Comparison of ENCODE assay signal across 9 cellular contexts in the genomic region with DNA sequence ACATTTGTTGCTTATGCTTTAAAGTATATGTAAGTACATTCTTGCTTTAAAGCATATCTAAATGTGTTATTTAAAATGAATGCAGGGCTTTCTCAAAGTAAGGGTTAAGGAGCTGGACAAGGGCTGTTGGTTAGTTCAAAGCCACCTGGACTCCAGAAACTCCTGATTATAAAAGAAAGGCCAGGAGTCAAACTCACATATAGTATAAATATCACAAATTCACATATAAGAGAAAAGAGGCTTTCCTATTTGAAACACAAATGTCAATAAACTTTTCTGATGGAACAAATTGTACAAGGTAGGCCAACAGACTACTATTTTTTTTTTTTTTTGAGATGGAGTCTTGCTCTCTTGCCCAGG.
DNase-seq lines count a peak whose midpoint lies in the region; ATAC-seq and TF ChIP-seq lines count a peak whose summit lies in the region.
"Had no signal": no experiment of that assay in that cellular context is flagged by ENCODE, and none has a peak within 500 bp of the region (broad histone marks: within the 10 kb centered on the region; RNA-seq: fewer than 3 reads in every experiment).

No MANE protein-coding gene starts in this region.

- H3K27me3 Mint-ChIP-seq in T-helper 17 cell (no peaks in the 10 kb centered on the region), naive B cell (no peaks in the 10 kb centered on the region), HFFc6 (ENCODE audit: insufficient read depth) (peaks cover 1% of the 10 kb centered on the region; the same call in 1 of the 2 replicates)

- peaks cover 0 to 3% (median 0%) of the 10 kb centered on the region in 7 donors for H3K9me3 Mint-ChIP-seq in naive B cell
- no peaks in the 10 kb centered on the region for H3K9me3 Mint-ChIP-seq in HFFc6

- peak overlapping the region in 4 of 10 experiments; percentile 9 to 42 (median 36); a peak in 3 of 20 replicates for H3K4me3 ChIP-seq in BLaER1 treated with 17β-estradiol and CSF1 and Interleukin-3, amounts not matched to agents 10 nM and 100 nM

- H3K4me1 ChIP-seq in BLaER1 treated with 17β-estradiol and CSF1 and Interleukin-3, amounts not matched to agents 10 nM and 100 nM: peaks cover 64 to 92% (median 88%) of the 10 kb centered on the region in 10 experiments

- H4K20me1 ChIP-seq in BLaER1 treated with 17β-estradiol and CSF1 and Interleukin-3, amounts not matched to agents 10 nM and 100 nM: no peaks in the 10 kb centered on the region

- ATAC-seq in GM18498 (IDR thresholded peaks at IDR 0.05; ENCODE audit: unreplicated experiment) (peak; percentile 8), T-helper 17 cell (no peak), naive B cell (ENCODE audit: low read depth in 2 of 2) (no peak), GM21381 (IDR thresholded peaks at IDR 0.05; ENCODE audit: unreplicated experiment) (no peak)

- no peak for TF ChIP-seq CTCF in HFFc6 (IDR thresholded peaks at IDR 0.05)

- H3K27me3 ChIP-seq in BLaER1 treated with 17β-estradiol and CSF1 and Interleukin-3, amounts not matched to agents 10 nM and 100 nM: no peaks in the 10 kb centered on the region

- peak overlapping the region; percentile 94 for H3K4me3 Mint-ChIP-seq in T-helper 17 cell
- peak overlapping the region; percentile 73 to 93 (median 86) for H3K4me3 Mint-ChIP-seq in naive B cell
- H3K4me3 Mint-ChIP-seq in HFFc6: no peak overlapping the region

- H3K27ac Mint-ChIP-seq in T-helper 17 cell: peak overlapping the region; percentile 98
- H3K27ac Mint-ChIP-seq in naive B cell: peak overlapping the region; percentile 85 to 100 (median 99)
- H3K27ac Mint-ChIP-seq in HFFc6: no peak overlapping the region

- H3K9ac ChIP-seq in BLaER1 treated with 17β-estradiol and CSF1 and Interleukin-3, amounts not matched to agents 10 nM and 100 nM: peak overlapping the region; percentile 81 to 94 (median 89)

- peak overlapping the region; percentile 47 to 88 (median 75) for H3K4me2 ChIP-seq in BLaER1 treated with 17β-estradiol and CSF1 and Interleukin-3, amounts not matched to agents 10 nM and 100 nM

- H3K4me1 Mint-ChIP-seq in T-helper 17 cell (peaks cover 31% of the 10 kb centered on the region), naive B cell (peaks cover 41 to 89% (median 42%) of the 10 kb centered on the region in 3 donors), HFFc6 (ENCODE audit: low read depth) (peaks cover 43% of the 10 kb centered on the region)

- H3K9me3 ChIP-seq in BLaER1 treated with 17β-estradiol and CSF1 and Interleukin-3, amounts not matched to agents 10 nM and 100 nM (replicated peaks in 1 of 11): no peaks in the 10 kb centered on the region
- H3K9me3 ChIP-seq in T-helper 17 cell (ENCODE audit: control insufficient read depth, low read length, poor library complexity, severe bottlenecking): no peaks in the 10 kb centered on the region

- DNase-seq in T-helper 17 cell: no peak
- no peak for DNase-seq in naive B cell
- DNase-seq in OCI-M2 (lab: John Stamatoyannopoulos, UW; ENCODE audit: unreplicated experiment): no peak
- no peak for DNase-seq in HFFc6
- no peak for DNase-seq in UCSD-AML1 (lab: John Stamatoyannopoulos, UW; ENCODE audit: unreplicated experiment)
- DNase-seq: SHP77 had no signal

- H3K36me3 ChIP-seq in BLaER1 treated with 17β-estradiol and CSF1 and Interleukin-3, amounts not matched to agents 10 nM and 100 nM: peaks cover 20 to 67% (median 36%) of the 10 kb centered on the region in 11 experiments

- H3K36me3 Mint-ChIP-seq in T-helper 17 cell (ENCODE audit: low read depth) (peaks cover 4% of the 10 kb centered on the region), naive B cell (peaks cover 6 to 7% of the 10 kb centered on the region in 2 donors), HFFc6 (ENCODE audit: low read depth) (no peaks in the 10 kb centered on the region)

- H3K27ac ChIP-seq in BLaER1 treated with 17β-estradiol and CSF1 and Interleukin-3, amounts not matched to agents 10 nM and 100 nM: peak overlapping the region; percentile 95 to 100 (median 99)
